In the genomic region with DNA sequence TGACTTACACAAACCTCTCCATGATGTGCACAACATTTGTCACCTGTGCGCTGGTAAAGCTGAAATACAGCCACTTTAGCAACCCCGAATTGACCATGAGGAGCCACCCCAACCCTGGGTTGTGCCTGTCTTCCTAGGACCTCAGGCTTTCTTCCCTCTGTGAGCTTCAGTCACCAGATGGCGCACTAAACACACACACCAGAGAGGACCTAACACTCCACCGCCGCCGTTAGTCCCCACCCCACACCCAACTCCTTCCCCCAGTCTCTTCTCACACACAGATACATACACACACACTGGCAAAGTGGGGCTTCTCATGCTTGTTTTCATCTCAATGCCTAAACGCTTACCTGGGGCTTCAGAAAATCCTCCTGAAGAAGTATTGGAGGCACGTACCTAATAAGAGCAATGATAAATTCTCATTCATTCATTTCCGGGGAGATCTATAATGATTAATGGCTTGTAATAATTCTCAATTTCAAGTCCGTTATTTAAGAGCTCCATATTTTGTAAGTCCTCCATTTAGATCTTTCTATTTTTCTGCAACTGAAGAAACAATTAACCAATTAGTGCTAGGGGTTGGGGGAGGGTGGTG, we compare ENCODE assay signal across 8 cellular contexts. TPM values are rescaled to one million over a fixed set of nuclear protein-coding genes. Genes with fewer than 3 reads are reported as not detected.
DNase-seq lines count a peak whose midpoint lies in the region; ATAC-seq, FAIRE-seq and TF ChIP-seq lines count a peak whose summit lies in the region.

No MANE protein-coding gene starts in this region.

- H4K20me1 ChIP-seq in SU-DHL-6 (ENCODE audit: low read depth, low read length) = no peaks in the 10 kb centered on the region

- H3K4me3 ChIP-seq in SU-DHL-6 (ENCODE audit: insufficient read depth, low read length, poor library complexity, severe bottlenecking) (no peak overlapping the region), retinal pigment epithelial cell (ENCODE audit: low read length) (peak overlapping the region; percentile 38)

- H3K9me3 ChIP-seq in SU-DHL-6 (ENCODE audit: insufficient read depth, low read length) = no peaks in the 10 kb centered on the region

- peak; percentile 77 for TF ChIP-seq CTCF in SU-DHL-6 (IDR thresholded peaks at IDR 0.05; ENCODE audit: insufficient read depth, low read length, poor library complexity, severe bottlenecking)
- peak; percentile 89 for TF ChIP-seq CTCF in retinal pigment epithelial cell (conservative IDR thresholded peaks at IDR 0.05; ENCODE audit: low read depth, low read length)

- FAIRE-seq in GM12891 (lab: Jason Lieb, UNC) = peak; percentile 91

- H3K9me2 ChIP-seq in SU-DHL-6 (replicated peaks; ENCODE audit: insufficient read depth, low read length) = no peaks in the 10 kb centered on the region

- peak overlapping the region; percentile 57 for H3K4me3 Mint-ChIP-seq in activated naive CD8-positive, alpha-beta T cell treated with anti-CD3 and anti-CD28 coated beads, Interleukin-2, amount 50 U/mL, for 24 hours

- peaks cover 17% of the 10 kb centered on the region for H3K4me1 Mint-ChIP-seq in activated naive CD8-positive, alpha-beta T cell treated with anti-CD3 and anti-CD28 coated beads, Interleukin-2, amount 50 U/mL, for 24 hours

- H3F3A ChIP-seq in SU-DHL-6 (ENCODE audit: insufficient read depth) = no peaks in the 10 kb centered on the region

- H3K27me3 Mint-ChIP-seq in activated naive CD8-positive, alpha-beta T cell treated with anti-CD3 and anti-CD28 coated beads, Interleukin-2, amount 50 U/mL, for 24 hours = peaks cover 5% of the 10 kb centered on the region

- no peaks in the 10 kb centered on the region for H3K9me3 Mint-ChIP-seq in activated naive CD8-positive, alpha-beta T cell treated with anti-CD3 and anti-CD28 coated beads, Interleukin-2, amount 50 U/mL, for 24 hours

- H3K27ac ChIP-seq in SU-DHL-6 (ENCODE audit: low read depth, low read length) = no peak overlapping the region

- TF ChIP-seq POLR2A in GM12891 (IDR thresholded peaks at IDR 0.05; ENCODE audit: low read depth, low read length) = no peak

- no peak overlapping the region for H2AFZ ChIP-seq in SU-DHL-6 (ENCODE audit: low read depth, low read length, severe bottlenecking)

- H3K79me2 ChIP-seq in SU-DHL-6 (ENCODE audit: insufficient read depth, low read length) = no peaks in the 10 kb centered on the region

- no peaks in the 10 kb centered on the region for H3K36me3 Mint-ChIP-seq in activated naive CD8-positive, alpha-beta T cell treated with anti-CD3 and anti-CD28 coated beads, Interleukin-2, amount 50 U/mL, for 24 hours (ENCODE audit: low read depth)

- peak overlapping the region; percentile 45 for H3K4me2 ChIP-seq in SU-DHL-6 (ENCODE audit: low read depth, low read length, poor library complexity, severe bottlenecking)

- intact Hi-C loops in left ventricle myocardium superior (cut with micrococcal nuclease) = loop anchor here (5.0 kb wide), 2 partner anchors 169 to 334 kb away; partner anchors contain the start of gene CD200R1

- ATAC-seq in HG02798 (IDR thresholded peaks at IDR 0.05; ENCODE audit: poor library complexity, unreplicated experiment) (peak; percentile 91), left ventricle myocardium superior (peak; percentile 83)
- peak; percentile 94 for ATAC-seq in activated naive CD8-positive, alpha-beta T cell treated with anti-CD3 and anti-CD28 coated beads, Interleukin-2, amount 50 U/mL, for 24 hours

- H3K27me3 ChIP-seq in SU-DHL-6 (ENCODE audit: low read length) = no peaks in the 10 kb centered on the region

- H3K27ac Mint-ChIP-seq in activated naive CD8-positive, alpha-beta T cell treated with anti-CD3 and anti-CD28 coated beads, Interleukin-2, amount 50 U/mL, for 24 hours = peak overlapping the region; percentile 21

- no peak overlapping the region for H3K9ac ChIP-seq in SU-DHL-6 (ENCODE audit: low read length)

- peak; percentile 62 for DNase-seq in GM12891 (ENCODE audit: insufficient read length, low spot score)
- DNase-seq in NCI-H1417 (lab: John Stamatoyannopoulos, UW) = peak; percentile 78 to 94 (median 79)
- peak; percentile 79 for DNase-seq in activated naive CD8-positive, alpha-beta T cell treated with anti-CD3 and anti-CD28 coated beads, Interleukin-2, amount 50 U/mL, for 24 hours
- DNase-seq in left ventricle myocardium superior = peak; percentile 78
- peak; percentile 78 for DNase-seq in retinal pigment epithelial cell (ENCODE audit: low read depth)
- DNase-seq in cerebellar nuclear complex (lab: John Stamatoyannopoulos, UW) = no peak

- H3K36me3 ChIP-seq in SU-DHL-6 (ENCODE audit: low read length) = no peaks in the 10 kb centered on the region

TF ChIP-seq in GM12891, 5 proteins besides CTCF, POLR2A, EP300 and RAD21:
- TF ChIP-seq POU2F2 (IDR thresholded peaks at IDR 0.05; ENCODE audit: low read depth, low read length) (peak; percentile 35; the same call in 1 of the 2 replicates), PAX5 (IDR thresholded peaks at IDR 0.05; ENCODE audit: insufficient read depth, low read length, severe bottlenecking) (no peak)

RNA-seq across cellular contexts. Expression of gene CCDC80, which starts 2.1 kb away (rescaled TPM):
- 0.39 TPM for polyA plus RNA-seq in GM12891 (2012; ENCODE audit: low read depth, missing spikeins)
- 80.0 TPM for total RNA-seq in left ventricle myocardium superior

Comparison
In these comparisons a context has a peak if more than half of its experiments do, and no peak if none do; other contexts are left out.
1. DNase-seq: peak in GM12891 (single experiment), NCI-H1417 (3 of 3), activated naive CD8-positive, alpha-beta T cell treated with anti-CD3 and anti-CD28 coated beads, Interleukin-2, amount 50 U/mL, for 24 hours (single experiment), left ventricle myocardium superior (single experiment) and retinal pigment epithelial cell (single experiment); none in cerebellar nuclear complex (0 of 2).
2. Peak in every context shown above with its lines, with median percentiles within 50 percentile points of each other: ATAC-seq.